ENCODE assay signal across 1 cellular context in the genomic region with DNA sequence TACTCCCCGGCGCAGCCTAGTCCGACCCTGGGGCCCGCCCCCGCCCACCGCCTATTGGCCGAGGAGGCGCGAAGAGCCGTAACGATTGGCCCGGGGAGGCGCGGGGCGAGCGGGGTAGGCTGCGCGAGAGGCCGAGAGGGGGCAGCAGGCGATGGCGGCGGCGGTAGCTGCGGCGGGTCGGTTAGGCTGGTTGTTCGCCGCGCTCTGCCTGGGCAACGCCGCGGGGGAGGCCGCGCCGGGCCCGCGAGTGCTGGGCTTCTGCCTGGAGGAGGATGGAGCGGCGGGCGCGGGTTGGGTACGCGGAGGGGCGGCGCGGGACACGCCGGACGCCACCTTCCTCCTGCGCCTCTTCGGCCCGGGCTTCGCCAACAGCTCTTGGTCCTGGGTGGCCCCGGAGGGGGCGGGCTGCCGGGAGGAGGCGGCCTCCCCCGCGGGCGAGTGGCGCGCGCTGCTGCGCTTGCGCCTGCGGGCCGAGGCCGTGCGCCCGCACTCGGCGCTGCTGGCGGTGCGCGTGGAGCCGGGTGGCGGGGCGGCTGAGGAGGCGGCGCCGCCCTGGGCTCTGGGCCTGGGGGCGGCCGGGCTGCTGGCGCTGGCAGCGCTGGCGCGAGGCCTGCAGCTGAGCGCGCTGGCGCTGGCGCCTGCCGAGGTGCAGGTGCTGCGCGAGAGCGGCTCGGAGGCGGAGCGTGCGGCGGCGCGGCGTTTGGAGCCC.
A peak's percentile ranks its signal among the peaks of the same experiment; 100 is the strongest.
TF ChIP-seq lines count a peak whose summit lies in the region.

Gene CNNM3, plus strand, starts transcription at position 142 of the 709 bp plus-strand sequence. Its CDS starts 10 bp downstream, at position 152.

TF ChIP-seq in H1, 55 proteins besides CTCF, POLR2A, EP300 and RAD21 (continued from another document):
- TF ChIP-seq ATF3 (IDR thresholded peaks at IDR 0.05; ENCODE audit: insufficient read depth, low read depth, low read length) (no peak), RXRA (IDR thresholded peaks at IDR 0.05; ENCODE audit: insufficient read depth, low read depth, low read length) (no peak), YY1 (IDR thresholded peaks at IDR 0.05; ENCODE audit: low read depth, low read length) (peak; percentile 82), SP1 (IDR thresholded peaks at IDR 0.05; ENCODE audit: low read depth, low read length) (peak; percentile 76), FOSL1 (IDR thresholded peaks at IDR 0.05; ENCODE audit: insufficient read depth, low read depth, low read length) (no peak), EGR1 (IDR thresholded peaks at IDR 0.05; ENCODE audit: borderline replicate concordance, low read depth, low read length) (no peak), GTF2F1 (IDR thresholded peaks at IDR 0.05; ENCODE audit: borderline replicate concordance, low read depth, low read length) (no peak), BRCA1 (IDR thresholded peaks at IDR 0.05; ENCODE audit: low read depth, low read length) (no peak), JUN (IDR thresholded peaks at IDR 0.05; ENCODE audit: low read depth, low read length) (no peak), CEBPB (IDR thresholded peaks at IDR 0.05; ENCODE audit: low read depth, low read length) (no peak), HDAC2 (IDR thresholded peaks at IDR 0.05; ENCODE audit: borderline replicate concordance in 1 of 2, low read depth in 2 of 2, low read length in 2 of 2) (no peak), CHD7 (IDR thresholded peaks at IDR 0.05; ENCODE audit: insufficient replicate concordance, low read length) (no peak), CREB1 (IDR thresholded peaks at IDR 0.05) (peak; percentile 32; the same call in 1 of the 2 replicates), CBX5 (IDR thresholded peaks at IDR 0.05; ENCODE audit: low read depth, low read length) (no peak), SRF (IDR thresholded peaks at IDR 0.05; ENCODE audit: low read depth, low read length) (no peak), NRF1 (IDR thresholded peaks at IDR 0.05; ENCODE audit: low read depth, low read length) (peak; percentile 22; the same call in 1 of the 2 replicates), TAF7 (optimal IDR thresholded peaks at IDR 0.05; ENCODE audit: borderline replicate concordance, low read depth, low read length) (no peak), CHD2 (IDR thresholded peaks at IDR 0.05; ENCODE audit: low read length) (peak; percentile 57; the same call in 1 of the 2 replicates), TCF12 (IDR thresholded peaks at IDR 0.05; ENCODE audit: low read depth, low read length) (no peak), SP2 (IDR thresholded peaks at IDR 0.05; ENCODE audit: low read length) (peak; percentile 48; the same call in 1 of the 2 replicates), TAF1 (IDR thresholded peaks at IDR 0.05; ENCODE audit: low read depth, low read length) (peak; percentile 66), BCL11A (IDR thresholded peaks at IDR 0.05; ENCODE audit: low read depth in 2 of 2, low read length in 2 of 2) (no peak), ATF2 (IDR thresholded peaks at IDR 0.05; ENCODE audit: low read length) (no peak), MAFK (IDR thresholded peaks at IDR 0.05; ENCODE audit: low read depth, low read length) (no peak), KDM5A (IDR thresholded peaks at IDR 0.05; ENCODE audit: low read length) (no peak), ZNF274 (IDR thresholded peaks at IDR 0.05; ENCODE audit: borderline replicate concordance, extremely low read depth, low read length) (no peak), POLR2AphosphoS5 (IDR thresholded peaks at IDR 0.05; ENCODE audit: low read depth, low read length) (peak; percentile 63; the same call in 1 of the 2 replicates), SP4 (IDR thresholded peaks at IDR 0.05; ENCODE audit: low read length) (no peak), KDM4A (IDR thresholded peaks at IDR 0.05; ENCODE audit: low read depth, low read length, severe bottlenecking) (peak; percentile 81), SAP30 (IDR thresholded peaks at IDR 0.05; ENCODE audit: insufficient read depth, insufficient replicate concordance, low read length) (no peak), CHD1 (IDR thresholded peaks at IDR 0.05; ENCODE audit: low read depth, low read length) (no peak), KDM1A (IDR thresholded peaks at IDR 0.05; ENCODE audit: borderline replicate concordance, low read length) (no peak), EZH2 (IDR thresholded peaks at IDR 0.05; ENCODE audit: low read depth, low read length, severe bottlenecking) (no peak), CTBP2 (IDR thresholded peaks at IDR 0.05; ENCODE audit: borderline replicate concordance, insufficient read depth, insufficient read length, low read length) (no peak), RFX5 (IDR thresholded peaks at IDR 0.05; ENCODE audit: borderline replicate concordance, low read depth, low read length) (no peak), GABPA (IDR thresholded peaks at IDR 0.05; ENCODE audit: borderline replicate concordance, insufficient read depth, low read length) (0 out of 2 replicates have a peak, but pooled peaks have one; percentile 14), HDAC6 (IDR thresholded peaks at IDR 0.05; ENCODE audit: low read depth, low read length) (no peak), RNF2 (IDR thresholded peaks at IDR 0.05; ENCODE audit: borderline replicate concordance, low read depth, low read length, missing control alignments, poor library complexity, severe bottlenecking) (no peak), TEAD4 (IDR thresholded peaks at IDR 0.05; ENCODE audit: low read depth, low read length) (no peak), POU5F1 (IDR thresholded peaks at IDR 0.05; ENCODE audit: low read depth, low read length) (no peak), MAX (IDR thresholded peaks at IDR 0.05) (peak; percentile 39; the same call in 1 of the 2 replicates), SIN3A (conservative IDR thresholded peaks at IDR 0.05 in 1 of 2, IDR thresholded peaks at IDR 0.05 in 1 of 2; ENCODE audit: low read depth in 1 of 2, low read length in 2 of 2) (no peak), RBBP5 (IDR thresholded peaks at IDR 0.05; ENCODE audit: borderline replicate concordance, low read depth, low read length) (peak; percentile 52; the same call in 1 of the 2 replicates), PHF8 (conservative IDR thresholded peaks at IDR 0.05; ENCODE audit: low read depth, low read length) (peak; percentile 85), TBP (IDR thresholded peaks at IDR 0.05; ENCODE audit: low read depth, low read length) (no peak; the same call in 1 of the 2 replicates), BACH1 (IDR thresholded peaks at IDR 0.05; ENCODE audit: low read length) (no peak), NANOG (IDR thresholded peaks at IDR 0.05; ENCODE audit: insufficient read depth, low read depth, low read length, poor library complexity, severe bottlenecking) (no peak), SIX5 (IDR thresholded peaks at IDR 0.05; ENCODE audit: low read depth, low read length) (no peak), SIRT6 (IDR thresholded peaks at IDR 0.05; ENCODE audit: low read length) (no peak), SUZ12 (IDR thresholded peaks at IDR 0.05; ENCODE audit: low read length) (no peak), ASH2L (IDR thresholded peaks at IDR 0.05; ENCODE audit: low read length) (peak; percentile 52)
- TF ChIP-seq, protein P1, sequence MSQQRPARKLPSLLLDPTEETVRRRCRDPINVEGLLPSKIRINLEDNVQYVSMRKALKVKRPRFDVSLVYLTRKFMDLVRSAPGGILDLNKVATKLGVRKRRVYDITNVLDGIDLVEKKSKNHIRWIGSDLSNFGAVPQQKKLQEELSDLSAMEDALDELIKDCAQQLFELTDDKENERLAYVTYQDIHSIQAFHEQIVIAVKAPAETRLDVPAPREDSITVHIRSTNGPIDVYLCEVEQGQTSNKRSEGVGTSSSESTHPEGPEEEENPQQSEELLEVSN (IDR thresholded peaks at IDR 0.05), result no peak; the same call in 1 of the 2 replicates
- TF ChIP-seq, protein P2, sequence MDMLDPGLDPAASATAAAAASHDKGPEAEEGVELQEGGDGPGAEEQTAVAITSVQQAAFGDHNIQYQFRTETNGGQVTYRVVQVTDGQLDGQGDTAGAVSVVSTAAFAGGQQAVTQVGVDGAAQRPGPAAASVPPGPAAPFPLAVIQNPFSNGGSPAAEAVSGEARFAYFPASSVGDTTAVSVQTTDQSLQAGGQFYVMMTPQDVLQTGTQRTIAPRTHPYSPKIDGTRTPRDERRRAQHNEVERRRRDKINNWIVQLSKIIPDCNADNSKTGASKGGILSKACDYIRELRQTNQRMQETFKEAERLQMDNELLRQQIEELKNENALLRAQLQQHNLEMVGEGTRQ (IDR thresholded peaks at IDR 0.05; ENCODE audit: low read length), result no peak
